Comparison of ENCODE assay signal across 31 cellular contexts in genomic region chr17:71405101-71405500, GRCh38.
A peak's percentile ranks its signal among the peaks of the same experiment; 100 is the strongest.
DNase-seq lines count a peak whose midpoint lies in the region; ATAC-seq, FAIRE-seq and TF ChIP-seq lines count a peak whose summit lies in the region.
"Had no signal": no experiment of that assay in that cellular context is flagged by ENCODE, and none has a peak within 500 bp of the region (broad histone marks: within the 10 kb centered on the region; RNA-seq: fewer than 3 reads in every experiment).

No MANE protein-coding gene starts in this region.

- intact Hi-C loops in Calu3 (cut with micrococcal nuclease; ENCODE audit: unreplicated experiment), result no loop called here
- intact Hi-C loops in CD4-positive, alpha-beta T cell (cut with DNase I, micrococcal nuclease), result no loop called here

- H3K79me2 ChIP-seq in keratinocyte (ENCODE audit: control insufficient read depth, insufficient read depth, low read length), result no peaks in the 10 kb centered on the region
- H3K79me2 ChIP-seq: parathyroid adenoma had no signal

- H3K27me3 Mint-ChIP-seq in Calu3 (ENCODE audit: unreplicated experiment), result no peaks in the 10 kb centered on the region
- no peaks in the 10 kb centered on the region for H3K27me3 Mint-ChIP-seq in CD4-positive, alpha-beta T cell

- no peak overlapping the region for H3K4me3 ChIP-seq in keratinocyte (ENCODE audit: control insufficient read depth in 2 of 3, extremely low read depth in 1 of 3, insufficient read depth in 2 of 3, low read depth in 1 of 3, low read length in 3 of 3)
- H3K4me3 ChIP-seq: cardiac muscle cell, left ventricle myocardium inferior had no signal

- H3K27me3 ChIP-seq in keratinocyte (ENCODE audit: control insufficient read depth, extremely low read depth, insufficient read depth, low read length), result no peaks in the 10 kb centered on the region
- no peaks in the 10 kb centered on the region for H3K27me3 ChIP-seq in CD4-positive, alpha-beta T cell (ENCODE audit: control insufficient read depth, insufficient read depth, low read length)
- H3K27me3 ChIP-seq: cardiac muscle cell had no signal

- peaks cover 45% of the 10 kb centered on the region for H3K4me1 ChIP-seq in keratinocyte (ENCODE audit: control insufficient read depth, extremely low read depth, insufficient read depth, low read length)
- H3K4me1 ChIP-seq: left ventricle myocardium inferior, parathyroid adenoma had no signal

- no peaks in the 10 kb centered on the region for H3K9me1 ChIP-seq in keratinocyte (ENCODE audit: control insufficient read depth, extremely low read depth, insufficient read depth, low read length)

- peak overlapping the region; percentile 25 for H3K4me2 ChIP-seq in keratinocyte (ENCODE audit: control insufficient read depth, extremely low read depth, insufficient read depth, low read depth, low read length)

- peaks cover 58% of the 10 kb centered on the region for H3K4me1 Mint-ChIP-seq in Calu3 (ENCODE audit: low read depth, unreplicated experiment)
- H3K4me1 Mint-ChIP-seq in CD4-positive, alpha-beta T cell (ENCODE audit: low read depth), result no peaks in the 10 kb centered on the region

- peak overlapping the region; percentile 30 for H3K27ac Mint-ChIP-seq in Calu3 (ENCODE audit: unreplicated experiment)
- no peak overlapping the region for H3K27ac Mint-ChIP-seq in CD4-positive, alpha-beta T cell
- H3K27ac Mint-ChIP-seq: activated naive CD4-positive, alpha-beta T cell treated with anti-CD3 and anti-CD28 coated beads, Interleukin-2, amount 50 U/mL, for 72 hours had no signal

- no peak for ATAC-seq in CD4-positive, alpha-beta T cell (ENCODE audit: poor library complexity)
- ATAC-seq in HG02840 (IDR thresholded peaks at IDR 0.05; ENCODE audit: low FRiP score, unreplicated experiment) (no peak), HG03097 (IDR thresholded peaks at IDR 0.05; ENCODE audit: low FRiP score, unreplicated experiment) (no peak)
- ATAC-seq: activated naive CD4-positive, alpha-beta T cell treated with anti-CD3 and anti-CD28 coated beads, Interleukin-2, amount 50 U/mL, for 72 hours; HepG2; stimulated activated naive CD8-positive, alpha-beta T cell treated with anti-CD3 and anti-CD28 coated beads, Interleukin-15, Interleukin-2, amounts not matched to agents 100 U/mL and 50 U/mL, for 24 hours had no signal

- no peak for DNase-seq in Calu3
- DNase-seq in LHCN-M2 (ENCODE audit: low read depth), result peak; percentile 23
- DNase-seq in SK-N-DZ (ENCODE audit: low spot score), result peak; percentile 56
- DNase-seq in keratinocyte (ENCODE audit: low read depth, low spot score), result peak; percentile 94
- DNase-seq in CD4-positive, alpha-beta T cell, result no peak
- DNase-seq: activated CD4-positive, alpha-beta T cell treated with anti-CD3 and anti-CD28 coated beads for 48 hours; activated CD8-positive, alpha-beta memory T cell treated with anti-CD3 and anti-CD28 coated beads for 24 hours; activated T-cell treated with anti-CD3 and anti-CD28 coated beads for 4 hours; anterior cingulate cortex; DMS153; effector CD4-positive, alpha-beta T cell; left ventricle myocardium inferior; MV-4-11; NCI-H1436; NCI-H2081; NCI-H345; retina; SHP77; small intestine; stimulated activated CD4-positive, alpha-beta T cell treated with anti-CD3 and anti-CD28 coated beads, Interleukin-1b, Interleukin-23, amount 100 ng/mL, for 48 hours; stimulated activated naive CD8-positive, alpha-beta T cell treated with anti-CD3 and anti-CD28 coated beads, Interleukin-15, Interleukin-2, amounts not matched to agents 100 U/mL and 50 U/mL, for 24 hours; T-helper 9 cell; WERI-Rb-1 had no signal

- peaks cover 3% of the 10 kb centered on the region for H3K9me3 ChIP-seq in keratinocyte (ENCODE audit: control insufficient read depth, low read depth, low read length)
- no peaks in the 10 kb centered on the region for H3K9me3 ChIP-seq in CD4-positive, alpha-beta T cell (ENCODE audit: control insufficient read depth, low read length)
- H3K9me3 ChIP-seq: left ventricle myocardium inferior had no signal

- no peak overlapping the region for H3K9ac ChIP-seq in keratinocyte (ENCODE audit: control insufficient read depth, extremely low read depth, insufficient read depth, low read length)
- H3K9ac ChIP-seq: parathyroid adenoma had no signal

- no TSS peak for BruUV-seq in Calu3 (replicated peaks; lab: Mats Ljungman, UMichigan)

- CTCF ChIA-PET in Calu3 (lab: Charles Lee), result no interaction called here
- CTCF ChIA-PET in CD4-positive, alpha-beta T cell (lab: Charles Lee), result no interaction called here

- TF ChIP-seq CTCF in Calu3 (IDR thresholded peaks at IDR 0.05; ENCODE audit: unreplicated experiment) (no peak), keratinocyte (optimal IDR thresholded peaks at IDR 0.05 in 1 of 3, IDR thresholded peaks at IDR 0.05 in 1 of 3, conservative IDR thresholded peaks at IDR 0.05 in 1 of 3; ENCODE audit: extremely low read depth in 1 of 3, insufficient read depth in 2 of 3, low read length in 3 of 3) (no peak)
- no peak for TF ChIP-seq CTCF in CD4-positive, alpha-beta T cell (IDR thresholded peaks at IDR 0.05)

- no peaks in the 10 kb centered on the region for H4K20me1 ChIP-seq in keratinocyte (ENCODE audit: control insufficient read depth, extremely low read depth, insufficient read depth, low read length)

- dilution Hi-C loops in keratinocyte (cut with MboI; ENCODE audit: extremely low pct_ligation_motif_present, low sequenced_read_pairs), result no loop called here

- no peaks in the 10 kb centered on the region for H3K9me3 Mint-ChIP-seq in Calu3 (ENCODE audit: low read depth, unreplicated experiment)
- H3K9me3 Mint-ChIP-seq in CD4-positive, alpha-beta T cell, result peaks cover 4% of the 10 kb centered on the region

- peak overlapping the region; percentile 76 for H3K27ac ChIP-seq in keratinocyte (ENCODE audit: control insufficient read depth, insufficient read depth, low read length)
- no peak overlapping the region for H3K27ac ChIP-seq in CD4-positive, alpha-beta T cell (ENCODE audit: low read depth, low read length)
- H3K27ac ChIP-seq: cardiac muscle cell, left ventricle myocardium inferior, parathyroid adenoma, WERI-Rb-1 had no signal

- POLR2A ChIA-PET in CD4-positive, alpha-beta T cell (lab: Charles Lee), result no interaction called here

- peak; percentile 99 for FAIRE-seq in keratinocyte (lab: Jason Lieb, UNC)
- FAIRE-seq: colon, GM12891, HepG2, small intestine had no signal

- no peak overlapping the region for H2AFZ ChIP-seq in keratinocyte (ENCODE audit: control insufficient read depth, low read length)
- H2AFZ ChIP-seq: parathyroid adenoma had no signal

- H3K36me3 ChIP-seq in keratinocyte (ENCODE audit: control insufficient read depth in 2 of 2, extremely low read depth in 1 of 2, insufficient read depth in 2 of 2, low read length in 2 of 2), result no peaks in the 10 kb centered on the region
- H3K36me3 ChIP-seq: cardiac muscle cell, left ventricle myocardium inferior, WERI-Rb-1 had no signal

- no peak overlapping the region for H3K4me3 Mint-ChIP-seq in Calu3 (ENCODE audit: low read depth, unreplicated experiment)
- no peak overlapping the region for H3K4me3 Mint-ChIP-seq in CD4-positive, alpha-beta T cell

- no peaks in the 10 kb centered on the region for H3K36me3 Mint-ChIP-seq in Calu3 (ENCODE audit: insufficient read depth, unreplicated experiment)
- no peaks in the 10 kb centered on the region for H3K36me3 Mint-ChIP-seq in CD4-positive, alpha-beta T cell (ENCODE audit: low read depth)

Comparison
In these comparisons a context has a peak if more than half of its experiments do, and no peak if none do; other contexts are left out.
1. DNase-seq: peak in LHCN-M2 (single experiment), SK-N-DZ (single experiment) and keratinocyte (single experiment); none in Calu3 (single experiment) and CD4-positive, alpha-beta T cell (0 of 10).